Comparison of ENCODE assay signal across 23 cellular contexts in genomic region chr13:45205124-45205523, GRCh38. TPM values are rescaled to one million over a fixed set of nuclear protein-coding genes. Genes with fewer than 3 reads are reported as not detected.
DNase-seq lines count a peak whose midpoint lies in the region; ATAC-seq and TF ChIP-seq lines count a peak whose summit lies in the region.
"Had no signal": no experiment of that assay in that cellular context is flagged by ENCODE, and none has a peak within 500 bp of the region (broad histone marks: within the 10 kb centered on the region; RNA-seq: fewer than 3 reads in every experiment).

No MANE protein-coding gene starts in this region.

- ATAC-seq in activated naive CD8-positive, alpha-beta T cell treated with anti-CD3 and anti-CD28 coated beads, Interleukin-2, amount 50 U/mL, for 24 hours: no peak
- ATAC-seq in GM21619 (IDR thresholded peaks at IDR 0.05; ENCODE audit: unreplicated experiment) (no peak), GM18870 (IDR thresholded peaks at IDR 0.05; ENCODE audit: unreplicated experiment) (no peak)
- ATAC-seq: CD8-positive, alpha-beta T cell; gastroesophageal sphincter; K562; sciatic nerve had no signal

- H3K9me3 Mint-ChIP-seq in activated naive CD4-positive, alpha-beta T cell treated with anti-CD3 and anti-CD28 coated beads for 36 hours: no peaks in the 10 kb centered on the region
- H3K9me3 Mint-ChIP-seq in activated naive CD4-positive, alpha-beta T cell treated with anti-CD3 and anti-CD28 coated beads, Interleukin-2, amount 10 ng/mL, durations not matched to agents 7 days and 5 days: no peaks in the 10 kb centered on the region
- no peaks in the 10 kb centered on the region for H3K9me3 Mint-ChIP-seq in activated naive CD8-positive, alpha-beta T cell treated with anti-CD3 and anti-CD28 coated beads, Interleukin-2, amount 50 U/mL, for 24 hours
- H3K9me3 Mint-ChIP-seq in osteocyte (ENCODE audit: unreplicated experiment): no peaks in the 10 kb centered on the region
- H3K9me3 Mint-ChIP-seq: CD8-positive, alpha-beta T cell had no signal

- no peak overlapping the region for H3K4me3 Mint-ChIP-seq in activated naive CD4-positive, alpha-beta T cell treated with anti-CD3 and anti-CD28 coated beads for 36 hours
- no peak overlapping the region for H3K4me3 Mint-ChIP-seq in activated naive CD4-positive, alpha-beta T cell treated with anti-CD3 and anti-CD28 coated beads, Interleukin-2, amount 10 ng/mL, durations not matched to agents 7 days and 5 days
- no peak overlapping the region for H3K4me3 Mint-ChIP-seq in activated naive CD8-positive, alpha-beta T cell treated with anti-CD3 and anti-CD28 coated beads, Interleukin-2, amount 50 U/mL, for 24 hours
- H3K4me3 Mint-ChIP-seq in osteocyte (ENCODE audit: unreplicated experiment): no peak overlapping the region
- H3K4me3 Mint-ChIP-seq: CD8-positive, alpha-beta T cell had no signal

- peak; percentile 8 for DNase-seq in activated naive CD4-positive, alpha-beta T cell treated with anti-CD3 and anti-CD28 coated beads for 36 hours
- no peak for DNase-seq in activated naive CD4-positive, alpha-beta T cell treated with anti-CD3 and anti-CD28 coated beads, Interleukin-2, amount 10 ng/mL, durations not matched to agents 7 days and 5 days
- DNase-seq in KBM-7: peak; percentile 64
- no peak for DNase-seq in activated naive CD8-positive, alpha-beta T cell treated with anti-CD3 and anti-CD28 coated beads, Interleukin-2, amount 50 U/mL, for 24 hours
- no peak for DNase-seq in osteocyte (ENCODE audit: extremely low spot score, unreplicated experiment)
- no peak for DNase-seq in NCI-H510A treated with DMSO at 0.1 percent for 48 hours (lab: John Stamatoyannopoulos, UW)
- DNase-seq: activated CD4-positive, alpha-beta T cell treated with anti-CD3 and anti-CD28 coated beads for 1 hour; activated gamma-delta T cell treated with Interleukin-2 at 50 U/mL for 16 hours; CD8-positive, alpha-beta T cell; cortex of kidney; DND-41; erythroblast; NCI-H1417; NCI-H2171; NCI-H774; nucleus accumbens; stimulated activated CD4-positive, alpha-beta T cell treated with anti-CD3 and anti-CD28 coated beads, Interleukin-1b, Interleukin-23, amount 100 ng/mL, for 48 hours had no signal

- no peak overlapping the region for H3K27ac Mint-ChIP-seq in activated naive CD4-positive, alpha-beta T cell treated with anti-CD3 and anti-CD28 coated beads for 36 hours
- no peak overlapping the region for H3K27ac Mint-ChIP-seq in activated naive CD4-positive, alpha-beta T cell treated with anti-CD3 and anti-CD28 coated beads, Interleukin-2, amount 10 ng/mL, durations not matched to agents 7 days and 5 days
- H3K27ac Mint-ChIP-seq in activated naive CD8-positive, alpha-beta T cell treated with anti-CD3 and anti-CD28 coated beads, Interleukin-2, amount 50 U/mL, for 24 hours: peak overlapping the region; percentile 16
- H3K27ac Mint-ChIP-seq in osteocyte (ENCODE audit: unreplicated experiment): peak overlapping the region; percentile 23
- H3K27ac Mint-ChIP-seq: CD8-positive, alpha-beta T cell had no signal

- peaks cover 31% of the 10 kb centered on the region for H3K4me1 Mint-ChIP-seq in activated naive CD4-positive, alpha-beta T cell treated with anti-CD3 and anti-CD28 coated beads for 36 hours (ENCODE audit: low read depth)
- no peaks in the 10 kb centered on the region for H3K4me1 Mint-ChIP-seq in activated naive CD4-positive, alpha-beta T cell treated with anti-CD3 and anti-CD28 coated beads, Interleukin-2, amount 10 ng/mL, durations not matched to agents 7 days and 5 days
- peaks cover 26% of the 10 kb centered on the region for H3K4me1 Mint-ChIP-seq in activated naive CD8-positive, alpha-beta T cell treated with anti-CD3 and anti-CD28 coated beads, Interleukin-2, amount 50 U/mL, for 24 hours
- H3K4me1 Mint-ChIP-seq in osteocyte (ENCODE audit: unreplicated experiment): peaks cover 36% of the 10 kb centered on the region

- intact Hi-C loops in activated naive CD4-positive, alpha-beta T cell treated with anti-CD3 and anti-CD28 coated beads for 36 hours (cut with micrococcal nuclease): loop anchor here (5.0 kb wide), 2 partner anchors 257 to 628 kb away; partner anchors contain the start of genes COG3 and TSC22D1

- H3K27me3 Mint-ChIP-seq in activated naive CD4-positive, alpha-beta T cell treated with anti-CD3 and anti-CD28 coated beads for 36 hours (ENCODE audit: low read depth): no peaks in the 10 kb centered on the region
- H3K27me3 Mint-ChIP-seq in activated naive CD4-positive, alpha-beta T cell treated with anti-CD3 and anti-CD28 coated beads, Interleukin-2, amount 10 ng/mL, durations not matched to agents 7 days and 5 days: no peaks in the 10 kb centered on the region
- no peaks in the 10 kb centered on the region for H3K27me3 Mint-ChIP-seq in activated naive CD8-positive, alpha-beta T cell treated with anti-CD3 and anti-CD28 coated beads, Interleukin-2, amount 50 U/mL, for 24 hours
- H3K27me3 Mint-ChIP-seq in osteocyte (ENCODE audit: unreplicated experiment): no peaks in the 10 kb centered on the region

- TF ChIP-seq CTCF in osteocyte (IDR thresholded peaks at IDR 0.05): no peak

- in situ Hi-C loops in KBM-7 (cut with MboI; ENCODE audit: low pct_unique_long_range_greater_than_20kb, low sequenced_read_pairs): no loop called here

- CTCF ChIA-PET in activated naive CD4-positive, alpha-beta T cell treated with anti-CD3 and anti-CD28 coated beads for 36 hours (lab: Charles Lee): interaction anchor here (0.5 to 0.6 kb wide), 2 partner anchors 20 to 23 kb away, joined by 3 read pairs; no protein-coding TSS in a partner anchor
- CTCF ChIA-PET in activated naive CD4-positive, alpha-beta T cell treated with anti-CD3 and anti-CD28 coated beads, Interleukin-2, amount 10 ng/mL, durations not matched to agents 7 days and 5 days (lab: Charles Lee): no interaction called here

- peaks cover 29% of the 10 kb centered on the region for H3K36me3 Mint-ChIP-seq in activated naive CD4-positive, alpha-beta T cell treated with anti-CD3 and anti-CD28 coated beads for 36 hours (ENCODE audit: low read depth)
- H3K36me3 Mint-ChIP-seq in activated naive CD4-positive, alpha-beta T cell treated with anti-CD3 and anti-CD28 coated beads, Interleukin-2, amount 10 ng/mL, durations not matched to agents 7 days and 5 days: peaks cover 9% of the 10 kb centered on the region
- H3K36me3 Mint-ChIP-seq in activated naive CD8-positive, alpha-beta T cell treated with anti-CD3 and anti-CD28 coated beads, Interleukin-2, amount 50 U/mL, for 24 hours (ENCODE audit: low read depth): peaks cover 35% of the 10 kb centered on the region
- H3K36me3 Mint-ChIP-seq in osteocyte (ENCODE audit: unreplicated experiment): peaks cover 14% of the 10 kb centered on the region

RNA-seq across cellular contexts. Expression of gene KCTD4, which starts 4.3 kb away (rescaled TPM):
- total RNA-seq in activated naive CD4-positive, alpha-beta T cell treated with anti-CD3 and anti-CD28 coated beads for 36 hours: not detected
- not detected in 2 replicates for total RNA-seq in osteocyte
- total RNA-seq: CD8-positive, alpha-beta T cell; K562; T-helper 2 cell treated with Interferon-gamma antibody and Interleukin-4, amounts not matched to agents 100 ng/mL and 5 ng/mL, for 36 hours had no signal

Comparison
In these comparisons a context has a peak if more than half of its experiments do, and no peak if none do; other contexts are left out.
1. DNase-seq: peak in activated naive CD4-positive, alpha-beta T cell treated with anti-CD3 and anti-CD28 coated beads for 36 hours (single experiment) and KBM-7 (single experiment); none in activated naive CD4-positive, alpha-beta T cell treated with anti-CD3 and anti-CD28 coated beads, Interleukin-2, amount 10 ng/mL, durations not matched to agents 7 days and 5 days (single experiment), activated naive CD8-positive, alpha-beta T cell treated with anti-CD3 and anti-CD28 coated beads, Interleukin-2, amount 50 U/mL, for 24 hours (single experiment), osteocyte (single experiment) and NCI-H510A treated with DMSO at 0.1 percent for 48 hours (single experiment).
2. H3K27ac Mint-ChIP-seq: peak in activated naive CD8-positive, alpha-beta T cell treated with anti-CD3 and anti-CD28 coated beads, Interleukin-2, amount 50 U/mL, for 24 hours (single experiment) and osteocyte (single experiment); none in activated naive CD4-positive, alpha-beta T cell treated with anti-CD3 and anti-CD28 coated beads for 36 hours (single experiment) and activated naive CD4-positive, alpha-beta T cell treated with anti-CD3 and anti-CD28 coated beads, Interleukin-2, amount 10 ng/mL, durations not matched to agents 7 days and 5 days (single experiment).